In the genomic region with DNA sequence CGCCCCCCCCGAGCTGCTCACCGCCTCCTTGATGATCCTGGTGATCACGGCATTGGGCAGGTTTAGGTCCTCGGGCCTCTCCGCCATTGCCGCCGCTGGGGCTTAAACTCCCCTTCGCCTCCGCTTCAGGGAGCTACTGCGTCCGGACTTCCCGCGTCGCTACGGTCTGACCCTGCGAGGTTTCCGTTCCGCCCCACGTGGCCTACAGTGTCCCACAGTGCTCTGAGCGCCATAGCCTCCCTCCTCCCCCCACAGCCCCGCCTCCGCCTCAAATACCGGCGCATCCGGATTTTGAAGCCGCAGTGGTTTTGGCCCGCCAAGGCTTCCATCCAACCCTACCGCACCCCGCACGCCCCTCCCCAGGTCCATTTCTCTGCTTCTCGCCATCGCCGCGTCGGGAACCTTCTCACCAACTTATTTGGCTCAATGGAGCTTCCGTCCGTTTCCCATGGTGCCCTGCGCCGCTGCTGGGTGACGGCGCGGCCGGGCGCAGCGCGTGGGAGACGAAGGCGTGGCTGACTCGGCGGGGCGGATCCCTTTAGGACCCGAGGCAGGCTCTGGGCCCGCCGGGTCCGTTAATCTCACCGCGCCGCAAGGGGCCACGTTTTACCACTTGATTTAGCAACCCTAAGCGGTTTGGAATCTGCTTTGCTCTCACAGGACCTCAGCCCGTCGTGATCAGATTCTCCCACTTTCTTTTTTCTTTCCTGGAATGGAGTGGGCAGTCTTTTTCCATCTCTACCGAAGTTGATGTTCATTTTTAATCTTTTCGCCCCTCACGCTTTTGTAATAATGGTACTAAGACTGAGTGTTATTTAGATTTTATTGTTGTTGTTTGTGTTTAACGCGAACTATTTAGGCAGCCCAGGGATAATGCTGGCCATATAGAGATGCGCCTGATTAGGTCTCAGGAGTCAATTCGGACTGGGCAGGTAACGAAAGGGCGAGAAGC, we compare ENCODE assay signal across 8 cellular contexts. TPM values are rescaled to one million over a fixed set of nuclear protein-coding genes. Genes with fewer than 3 reads are reported as not detected.
A peak's percentile ranks its signal among the peaks of the same experiment; 100 is the strongest.
DNase-seq lines count a peak whose midpoint lies in the region; TF ChIP-seq lines count a peak whose summit lies in the region.

A gene with protein sequence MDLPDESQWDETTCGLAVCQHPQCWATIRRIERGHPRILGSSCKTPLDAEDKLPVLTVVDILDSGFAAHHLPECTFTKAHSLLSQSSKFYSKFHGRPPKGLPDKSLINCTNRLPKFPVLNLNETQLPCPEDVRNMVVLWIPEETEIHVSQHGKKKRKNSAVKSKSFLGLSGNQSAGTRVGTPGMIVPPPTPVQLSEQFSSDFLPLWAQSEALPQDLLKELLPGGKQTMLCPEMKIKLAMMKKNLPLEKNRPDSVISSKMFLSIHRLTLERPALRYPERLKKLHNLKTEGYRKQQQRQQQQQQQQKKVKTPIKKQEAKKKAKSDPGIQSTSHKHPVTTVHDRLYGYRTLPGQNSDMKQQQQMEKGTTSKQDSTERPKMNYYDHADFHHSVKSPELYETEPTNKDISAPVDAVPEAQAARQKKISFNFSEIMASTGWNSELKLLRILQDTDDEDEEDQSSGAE (plus strand): TSS at position 541 of the 952 bp plus-strand sequence. CDS start 2,747 bp downstream, outside the sequence.
A gene with protein sequence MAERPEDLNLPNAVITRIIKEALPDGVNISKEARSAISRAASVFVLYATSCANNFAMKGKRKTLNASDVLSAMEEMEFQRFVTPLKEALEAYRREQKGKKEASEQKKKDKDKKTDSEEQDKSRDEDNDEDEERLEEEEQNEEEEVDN (minus strand): TSS at position 469 of the 952 bp plus-strand sequence. CDS start 382 bp downstream, at position 87.

- DNase-seq in GM04504 (ENCODE audit: low read depth), result peak; percentile 89
- DNase-seq in HFFc6, result peak; percentile 94
- peak; percentile 96 for DNase-seq in NAMALWA (ENCODE audit: low spot score)
- peak; percentile 96 for DNase-seq in SK-MEL-5 (ENCODE audit: low read depth, low spot score)
- peak; percentile 97 for DNase-seq in activated naive CD4-positive, alpha-beta T cell treated with anti-CD3 and anti-CD28 coated beads, Interleukin-2, amount 50 U/mL, for 16 hours
- peak; percentile 92 for DNase-seq in globus pallidus (ENCODE audit: low spot score)
- peak; percentile 37 to 99 (median 95) for DNase-seq in nucleus accumbens (lab: John Stamatoyannopoulos, UW)
- peak; percentile 96 for DNase-seq in suprapubic skin (ENCODE audit: low spot score in 2 of 2)

- peak within 1 kb of the TSS; percentile 99 for H3K27ac Mint-ChIP-seq in HFFc6

- no peaks in the 10 kb centered on the region for H3K9me3 Mint-ChIP-seq in HFFc6

- peak; percentile 29 to 51 for TF ChIP-seq POLR2A in suprapubic skin (IDR thresholded peaks at IDR 0.05)

- under 1% methylated on average over 64 of the region's 72 CpGs for whole genome bisulfite sequencing in suprapubic skin

- H3K27ac ChIP-seq in suprapubic skin, result peak within 1 kb of the TSS; percentile 95

- H3K4me1 ChIP-seq in suprapubic skin, result peaks cover 29% of the 10 kb centered on the region

- no peaks in the 10 kb centered on the region for H3K27me3 ChIP-seq in suprapubic skin

- H3K4me3 Mint-ChIP-seq in HFFc6, result peak within 1 kb of the TSS; percentile 95

- no peak for TF ChIP-seq EP300 in suprapubic skin (IDR thresholded peaks at IDR 0.05)

- peaks cover 24% of the 10 kb centered on the region for H3K36me3 Mint-ChIP-seq in HFFc6 (ENCODE audit: low read depth)

- in situ Hi-C loops in SK-MEL-5 (cut with HindIII; ENCODE audit: low pct_unique_long_range_greater_than_20kb, low sequenced_read_pairs), result no loop called here

- no peak for TF ChIP-seq CTCF in HFFc6 (IDR thresholded peaks at IDR 0.05)
- TF ChIP-seq CTCF in suprapubic skin (IDR thresholded peaks at IDR 0.05), result no peak

- H3K4me3 ChIP-seq in suprapubic skin, result peak within 1 kb of the TSS; percentile 73

- H3K9me3 ChIP-seq in suprapubic skin, result no peaks in the 10 kb centered on the region

- peaks cover 32% of the 10 kb centered on the region for H3K4me1 Mint-ChIP-seq in HFFc6 (ENCODE audit: low read depth)

- peaks cover 1% of the 10 kb centered on the region; the same call in 1 of the 2 replicates for H3K27me3 Mint-ChIP-seq in HFFc6 (ENCODE audit: insufficient read depth)

- H3K36me3 ChIP-seq in suprapubic skin, result peaks cover 17% of the 10 kb centered on the region

RNA-seq across cellular contexts. Expression of the first gene that starts in this region (rescaled TPM):
- total RNA-seq in HFFc6 (2021; fragmentation: NEBNext Ultra II Directional; extraction: Animal tissue kit (Norgen Biotek cat#: 25700)), result under 1 TPM; 0.27 to 0.73 (median 0.38) TPM
- 1.1 and 1.4 TPM in 2 replicates for total RNA-seq in SK-MEL-5 (2014; rRNA removed; shearing (Covaris generic))
- 1.2 and 1.4 TPM in 2 replicates for polyA plus RNA-seq in SK-MEL-5 (2015; cell fraction: cytosol; rRNA removed)
- polyA plus RNA-seq in SK-MEL-5 (2015; cell fraction: nucleus; rRNA removed), result 2.3 and 3.2 TPM in 2 replicates
- total RNA-seq in suprapubic skin, result 1 to 10 TPM in 3 of 4 donors, under 1 TPM in 1; 0.57 to 2.2 (median 2.1) TPM

RNA-seq across cellular contexts. Expression of the second gene that starts in this region (rescaled TPM):
- 10 to 100 TPM; 33.7 to 43.9 (median 37.9) TPM for total RNA-seq in HFFc6 (2021; fragmentation: NEBNext Ultra II Directional; extraction: Animal tissue kit (Norgen Biotek cat#: 25700))
- 73.8 and 78.2 TPM in 2 replicates for total RNA-seq in SK-MEL-5 (2014; rRNA removed; shearing (Covaris generic))
- polyA plus RNA-seq in SK-MEL-5 (2015; cell fraction: cytosol; rRNA removed), result 66.4 and 67.9 TPM in 2 replicates
- 61.6 and 67.8 TPM in 2 replicates for polyA plus RNA-seq in SK-MEL-5 (2015; cell fraction: nucleus; rRNA removed)
- 10 to 100 TPM; 32.6 to 52.6 (median 36.6) TPM for total RNA-seq in suprapubic skin

Comparison
In these comparisons a context has a peak if more than half of its experiments do, and no peak if none do; other contexts are left out.
1. Peak in every context shown above with its lines: DNase-seq, H3K4me3 ChIP-seq and H3K27ac ChIP-seq.